Comparison of ENCODE assay signal across 18 cellular contexts in genomic region chr2:20183373-20183772, GRCh38. TPM values are rescaled to one million over a fixed set of nuclear protein-coding genes. Genes with fewer than 3 reads are reported as not detected.
DNase-seq lines count a peak whose midpoint lies in the region; ATAC-seq and TF ChIP-seq lines count a peak whose summit lies in the region.
"Had no signal": no experiment of that assay in that cellular context is flagged by ENCODE, and none has a peak within 500 bp of the region (broad histone marks: within the 10 kb centered on the region; RNA-seq: fewer than 3 reads in every experiment).

No MANE protein-coding gene starts in this region.

- no peaks in the 10 kb centered on the region for H3K9me3 Mint-ChIP-seq in T-helper 2 cell treated with Interferon-gamma antibody and Interleukin-4, amounts not matched to agents 5 μg/mL and 100 μg/mL, for 36 hours
- H3K9me3 Mint-ChIP-seq: CD4-positive, alpha-beta memory T cell had no signal

- BruUV-seq in PC-3 (replicated peaks; lab: Mats Ljungman, UMichigan), result no TSS peak

- H3K9me2 ChIP-seq in PC-3 (replicated peaks; ENCODE audit: low read length), result no peaks in the 10 kb centered on the region

- no peaks in the 10 kb centered on the region for H4K20me1 ChIP-seq in PC-3 (ENCODE audit: low read length)

- H3K9ac ChIP-seq in PC-3 (ENCODE audit: low read length), result peak overlapping the region; percentile 3; the same call in 1 of the 2 replicates
- H3K9ac ChIP-seq in mucosa of stomach (ENCODE audit: low read length), result peak overlapping the region; percentile 9
- H3K9ac ChIP-seq: KMS-11 had no signal

- intact Hi-C loops in PC-3 (cut with micrococcal nuclease) (loop anchor here (2.0 to 10.0 kb wide), 3 partner anchors 41 to 79 kb away; partner anchors contain the start of gene SDC1), esophagus squamous epithelium (cut with DNase I) (no loop called here)

- DNase-seq in PC-3 (no peak), esophagus squamous epithelium (lab: John Stamatoyannopoulos, UW) (no peak)
- DNase-seq in stimulated activated naive CD8-positive, alpha-beta T cell treated with anti-CD3 and anti-CD28 coated beads, Interleukin-15, Interleukin-2, amounts not matched to agents 100 U/mL and 50 U/mL, for 24 hours, result no peak
- DNase-seq in T-helper 2 cell treated with Interferon-gamma antibody and Interleukin-4, amounts not matched to agents 5 μg/mL and 100 μg/mL, for 36 hours (ENCODE audit: low spot score), result no peak
- DNase-seq in stimulated activated CD4-positive, alpha-beta T cell treated with anti-CD3 and anti-CD28 coated beads, Interleukin-2, amount 100 ng/mL, for 48 hours, result no peak
- DNase-seq: CD4-positive, alpha-beta memory T cell; DMS79; NCI-H1105; NCI-H187; NCI-H446; NCI-H774 had no signal

- H3K4me2 ChIP-seq in PC-3 (ENCODE audit: low read length), result peak overlapping the region; percentile 41
- H3K4me2 ChIP-seq: KMS-11 had no signal

- no peaks in the 10 kb centered on the region for H3K4me1 Mint-ChIP-seq in T-helper 2 cell treated with Interferon-gamma antibody and Interleukin-4, amounts not matched to agents 5 μg/mL and 100 μg/mL, for 36 hours (ENCODE audit: low read depth)
- H3K4me1 Mint-ChIP-seq: B cell; CD4-positive, alpha-beta memory T cell had no signal

- H3K36me3 ChIP-seq in PC-3 (ENCODE audit: low read depth, low read length) (no peaks in the 10 kb centered on the region), esophagus squamous epithelium (no peaks in the 10 kb centered on the region), mucosa of stomach (ENCODE audit: control insufficient read depth, insufficient read depth, low read length) (no peaks in the 10 kb centered on the region), urinary bladder (ENCODE audit: insufficient read depth) (no peaks in the 10 kb centered on the region)
- H3K36me3 ChIP-seq: HAP-1, MG63 had no signal

- WGBS in esophagus squamous epithelium, 2 donors, result 60 to 100% methylated on average over 1 of the region's 1 CpG
- WGBS in urinary bladder, result 81% methylated on average over 1 of the region's 1 CpG

- no peak for TF ChIP-seq POLR2A in esophagus squamous epithelium (IDR thresholded peaks at IDR 0.05)

- H3K27ac ChIP-seq in PC-3 (ENCODE audit: low read length) (peak overlapping the region; percentile 83), esophagus squamous epithelium (peak overlapping the region; percentile 72 to 93 (median 90)), urinary bladder (ENCODE audit: low read depth) (peak overlapping the region; percentile 3)
- H3K27ac ChIP-seq: KMS-11 had no signal

- H3K27me3 Mint-ChIP-seq in T-helper 2 cell treated with Interferon-gamma antibody and Interleukin-4, amounts not matched to agents 5 μg/mL and 100 μg/mL, for 36 hours (ENCODE audit: low read depth), result peaks cover 2% of the 10 kb centered on the region
- H3K27me3 Mint-ChIP-seq: CD4-positive, alpha-beta memory T cell had no signal

- H3K4me1 ChIP-seq in PC-3 (ENCODE audit: insufficient read depth, low read length), result peaks cover 68% of the 10 kb centered on the region
- peaks cover 34 to 100% (median 38%) of the 10 kb centered on the region in 3 donors for H3K4me1 ChIP-seq in esophagus squamous epithelium
- H3K4me1 ChIP-seq in mucosa of stomach (ENCODE audit: control insufficient read depth, insufficient read depth, low read length), result peaks cover 97% of the 10 kb centered on the region
- no peaks in the 10 kb centered on the region for H3K4me1 ChIP-seq in urinary bladder (ENCODE audit: insufficient read depth)

- H3K4me3 Mint-ChIP-seq in T-helper 2 cell treated with Interferon-gamma antibody and Interleukin-4, amounts not matched to agents 5 μg/mL and 100 μg/mL, for 36 hours, result no peak overlapping the region
- H3K4me3 Mint-ChIP-seq: B cell; CD4-positive, alpha-beta memory T cell had no signal

- H3F3A ChIP-seq in PC-3 (ENCODE audit: low read length, unreplicated experiment), result no peaks in the 10 kb centered on the region

- no peak for ATAC-seq in PC-3
- ATAC-seq in stimulated activated naive CD8-positive, alpha-beta T cell treated with anti-CD3 and anti-CD28 coated beads, Interleukin-15, Interleukin-2, amounts not matched to agents 100 U/mL and 50 U/mL, for 24 hours, result no peak
- ATAC-seq: GM12878 had no signal

- H3K9me3 ChIP-seq in PC-3 (ENCODE audit: low read length), result no peaks in the 10 kb centered on the region
- H3K9me3 ChIP-seq in esophagus squamous epithelium, result no peaks in the 10 kb centered on the region
- H3K9me3 ChIP-seq in mucosa of stomach (ENCODE audit: control insufficient read depth, low read length), result no peaks in the 10 kb centered on the region
- H3K9me3 ChIP-seq: HAP-1, MG63 had no signal

- no peak overlapping the region for H2AFZ ChIP-seq in PC-3 (ENCODE audit: low read length)

- POLR2A ChIA-PET in PC-3 (lab: Charles Lee; ENCODE audit: unreplicated experiment), result interaction anchor here (0.5 kb wide), 1 partner anchor 228 kb away, joined by 6 read pairs; no protein-coding TSS in a partner anchor

- CTCF ChIA-PET in PC-3 (lab: Charles Lee), result interaction anchor here (0.5 kb wide), 1 partner anchor 76 kb away, joined by 9 read pairs; no protein-coding TSS in a partner anchor

- H3K4me3 ChIP-seq in PC-3 (ENCODE audit: low read length) (no peak overlapping the region), esophagus squamous epithelium (no peak overlapping the region), mucosa of stomach (ENCODE audit: low read length) (no peak overlapping the region), urinary bladder (ENCODE audit: low read depth, low read length) (no peak overlapping the region)
- H3K4me3 ChIP-seq: GM12878, HAP-1, MG63 had no signal

- TF ChIP-seq CTCF in PC-3 (conservative IDR thresholded peaks at IDR 0.05; ENCODE audit: low read depth, low read length) (no peak), esophagus squamous epithelium (IDR thresholded peaks at IDR 0.05) (no peak)

- H3K27me3 ChIP-seq in PC-3 (ENCODE audit: low read length) (no peaks in the 10 kb centered on the region), esophagus squamous epithelium (no peaks in the 10 kb centered on the region), mucosa of stomach (ENCODE audit: control insufficient read depth, insufficient read depth, low read length) (no peaks in the 10 kb centered on the region)
- H3K27me3 ChIP-seq: MG63 had no signal

- no peaks in the 10 kb centered on the region for H3K36me3 Mint-ChIP-seq in T-helper 2 cell treated with Interferon-gamma antibody and Interleukin-4, amounts not matched to agents 5 μg/mL and 100 μg/mL, for 36 hours (ENCODE audit: low read depth)
- H3K36me3 Mint-ChIP-seq: CD4-positive, alpha-beta memory T cell had no signal

- no peaks in the 10 kb centered on the region for H3K79me2 ChIP-seq in PC-3 (ENCODE audit: low read length)

- H3K27ac Mint-ChIP-seq in T-helper 2 cell treated with Interferon-gamma antibody and Interleukin-4, amounts not matched to agents 5 μg/mL and 100 μg/mL, for 36 hours, result no peak overlapping the region
- H3K27ac Mint-ChIP-seq: B cell; CD4-positive, alpha-beta memory T cell had no signal

RNA-seq across cellular contexts. Expression of gene SDC1, which starts 41.6 kb away (rescaled TPM):
- total RNA-seq in PC-3 (2014; rRNA removed) (358 and 362 TPM in 2 replicates), esophagus squamous epithelium (100 to 1,000 TPM; 355 to 757 (median 496) TPM), urinary bladder (87.1 TPM)
- polyA plus RNA-seq in urinary bladder, result 65.3 TPM
- total RNA-seq: B cell had no signal
- polyA plus RNA-seq: CD4-positive, alpha-beta memory T cell had no signal

Comparison
In these comparisons a context has a peak if more than half of its experiments do, and no peak if none do; other contexts are left out.
1. H3K27ac ChIP-seq: peak in every context shown above with its lines; median percentile 90 in esophagus squamous epithelium; 83 in PC-3; 3 in urinary bladder.